25 cellular contexts compared by ENCODE assay signal in the genomic region with DNA sequence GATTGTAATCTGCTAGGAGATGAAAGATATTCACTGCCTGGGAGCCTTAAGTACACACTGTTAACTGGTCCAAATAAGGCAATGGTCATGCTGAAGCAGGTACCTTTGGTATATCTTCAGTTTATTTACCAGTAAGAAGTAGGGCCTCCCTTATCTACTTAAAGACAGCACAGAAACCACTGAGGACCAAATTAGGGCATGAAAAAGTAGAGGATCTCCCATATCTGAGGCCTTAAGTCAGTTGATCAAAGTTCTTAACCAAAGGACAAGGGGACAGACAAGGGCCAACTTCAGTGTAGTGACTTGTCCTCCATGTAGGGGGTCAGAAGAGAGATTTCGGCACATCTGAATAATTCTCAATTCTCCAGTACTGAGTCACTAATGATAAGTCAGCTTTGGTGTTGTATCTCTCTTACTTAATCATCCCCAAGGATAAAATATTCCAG. TPM values are rescaled to one million over a fixed set of nuclear protein-coding genes. Genes with fewer than 3 reads are reported as not detected.
A peak's percentile ranks its signal among the peaks of the same experiment; 100 is the strongest.
DNase-seq lines count a peak whose midpoint lies in the region; ATAC-seq and TF ChIP-seq lines count a peak whose summit lies in the region.
"Had no signal": no experiment of that assay in that cellular context is flagged by ENCODE, and none has a peak within 500 bp of the region (broad histone marks: within the 10 kb centered on the region; RNA-seq: fewer than 3 reads in every experiment).

No MANE protein-coding gene starts in this region.

- H3K27me3 ChIP-seq in ACC112 (ENCODE audit: insufficient read depth, low read length) (no peaks in the 10 kb centered on the region), fibroblast of lung (ENCODE audit: control insufficient read depth, insufficient read depth, low read length) (no peaks in the 10 kb centered on the region), prostate gland (replicated peaks; ENCODE audit: insufficient read depth) (no peaks in the 10 kb centered on the region)

- no peaks in the 10 kb centered on the region for H4K20me1 ChIP-seq in fibroblast of lung (ENCODE audit: control insufficient read depth, extremely low read depth, insufficient read depth, low read length)

- peak; percentile 82 for DNase-seq in OCI-M1 (lab: John Stamatoyannopoulos, UW)
- peak in 1 of 2 donors; percentile 28 for DNase-seq in fibroblast of lung (ENCODE audit: low read depth in 2 of 2)
- no peak for DNase-seq in prostate gland (ENCODE audit: low spot score)
- DNase-seq in effector CD8-positive, alpha-beta T cell (lab: John Stamatoyannopoulos, UW): no peak
- no peak for DNase-seq in activated T-cell treated with anti-CD3 and anti-CD28 coated beads, Interleukin-2, amount 50 U/mL, for 4 hours
- DNase-seq: activated CD8-positive, alpha-beta memory T cell treated with anti-CD3 and anti-CD28 coated beads for 24 hours; anterior cingulate cortex; H7; NCI-H2029 treated with DMSO at 0.1 percent for 48 hours; NCI-H524; PC-9; trophoblast cell had no signal

- H3K27ac ChIP-seq in ACC112 (ENCODE audit: low read depth, low read length) (peak overlapping the region; percentile 57), fibroblast of lung (ENCODE audit: insufficient read depth, low read length) (peak overlapping the region; percentile 48), prostate gland (peak overlapping the region; percentile 73 to 75)
- H3K27ac ChIP-seq: PC-9 had no signal

- no peaks in the 10 kb centered on the region for H3K79me2 ChIP-seq in ACC112 (ENCODE audit: control insufficient read depth, insufficient read depth, low read length, unreplicated experiment)
- no peaks in the 10 kb centered on the region for H3K79me2 ChIP-seq in fibroblast of lung (ENCODE audit: control insufficient read depth, insufficient read depth, low read length)

- H3K27me3 Mint-ChIP-seq in activated T-cell treated with anti-CD3 and anti-CD28 coated beads, Interleukin-2, amount 50 U/mL, for 4 hours (ENCODE audit: low read depth): no peaks in the 10 kb centered on the region
- H3K27me3 Mint-ChIP-seq: dendritic cell treated with granulocyte-macrophage colony-stimulating factor and Interleukin-4, amounts not matched to agents 40 ng/mL and 50 ng/mL, for 4 days had no signal

- no peaks in the 10 kb centered on the region for H3K9me3 Mint-ChIP-seq in activated T-cell treated with anti-CD3 and anti-CD28 coated beads, Interleukin-2, amount 50 U/mL, for 4 hours
- H3K9me3 Mint-ChIP-seq: activated T-helper 2 cell treated with anti-CD3 and anti-CD28 coated beads, Interferon-gamma antibody, Interleukin-2, Interleukin-4, amounts not matched to agents 10 μg/mL and 5 μg/mL and 100 μg/mL, durations not matched to agents 14 hours and 24 hours and 36 hours; dendritic cell treated with granulocyte-macrophage colony-stimulating factor and Interleukin-4, amounts not matched to agents 40 ng/mL and 50 ng/mL, for 4 days; nephron had no signal

- no peaks in the 10 kb centered on the region for H3K36me3 ChIP-seq in ACC112 (ENCODE audit: insufficient read depth, low read length)
- no peaks in the 10 kb centered on the region for H3K36me3 ChIP-seq in fibroblast of lung (ENCODE audit: control insufficient read depth, insufficient read depth, low read length)
- no peaks in the 10 kb centered on the region for H3K36me3 ChIP-seq in prostate gland

- no peaks in the 10 kb centered on the region for H3K36me3 Mint-ChIP-seq in activated T-cell treated with anti-CD3 and anti-CD28 coated beads, Interleukin-2, amount 50 U/mL, for 4 hours (ENCODE audit: insufficient read depth)

- H2AFZ ChIP-seq in ACC112 (ENCODE audit: low read length, unreplicated experiment) (no peak overlapping the region), fibroblast of lung (ENCODE audit: low read length) (no peak overlapping the region)
- H2AFZ ChIP-seq: PC-9 had no signal

- TF ChIP-seq CTCF in fibroblast of lung (conservative IDR thresholded peaks at IDR 0.05 in 1 of 2, IDR thresholded peaks at IDR 0.05 in 1 of 2; ENCODE audit: low read depth in 1 of 2, low read length in 2 of 2): no peak
- TF ChIP-seq CTCF in prostate gland (IDR thresholded peaks at IDR 0.05): no peak

- H3K4me3 Mint-ChIP-seq in activated T-cell treated with anti-CD3 and anti-CD28 coated beads, Interleukin-2, amount 50 U/mL, for 4 hours: no peak overlapping the region
- H3K4me3 Mint-ChIP-seq: dendritic cell treated with granulocyte-macrophage colony-stimulating factor and Interleukin-4, amounts not matched to agents 40 ng/mL and 50 ng/mL, for 4 days; nephron had no signal

- H3K4me2 ChIP-seq in fibroblast of lung (ENCODE audit: extremely low read depth, insufficient read depth, low read length): no peak overlapping the region
- H3K4me2 ChIP-seq: PC-9 had no signal

- ATAC-seq in GM21723 (IDR thresholded peaks at IDR 0.05; ENCODE audit: unreplicated experiment) (no peak), HG03280 (IDR thresholded peaks at IDR 0.05; ENCODE audit: unreplicated experiment) (no peak)
- no peak for ATAC-seq in activated T-cell treated with anti-CD3 and anti-CD28 coated beads, Interleukin-2, amount 50 U/mL, for 4 hours
- ATAC-seq: GM12878 had no signal

- H3K4me3 ChIP-seq in ACC112 (ENCODE audit: low read depth, low read length) (no peak overlapping the region), fibroblast of lung (replicated peaks in 1 of 4; ENCODE audit: control extremely low read depth in 1 of 4, insufficient read depth in 1 of 4, low read depth in 3 of 4, low read length in 4 of 4) (no peak overlapping the region), prostate gland (no peak overlapping the region)
- H3K4me3 ChIP-seq: GM12878, PC-9 had no signal

- intact Hi-C loops in prostate gland (cut with DNase I): no loop called here

- H3K4me1 Mint-ChIP-seq in activated T-cell treated with anti-CD3 and anti-CD28 coated beads, Interleukin-2, amount 50 U/mL, for 4 hours (ENCODE audit: low read depth): no peaks in the 10 kb centered on the region
- H3K4me1 Mint-ChIP-seq: nephron had no signal

- H3K9ac ChIP-seq in fibroblast of lung (ENCODE audit: insufficient read depth, low read length): no peak overlapping the region

- TF ChIP-seq POLR2A in prostate gland (IDR thresholded peaks at IDR 0.05): no peak

- H3K4me1 ChIP-seq in ACC112 (ENCODE audit: control insufficient read depth, insufficient read depth, low read length, unreplicated experiment) (peaks cover 26% of the 10 kb centered on the region), fibroblast of lung (ENCODE audit: control insufficient read depth, extremely low read depth, insufficient read depth, low read length) (peaks cover 8% of the 10 kb centered on the region), prostate gland (replicated peaks) (no peaks in the 10 kb centered on the region)

- H3K9me3 ChIP-seq in fibroblast of lung (ENCODE audit: control insufficient read depth, insufficient read depth, low read depth, low read length) (no peaks in the 10 kb centered on the region), prostate gland (no peaks in the 10 kb centered on the region)

- 88% methylated on average over 1 of the region's 1 CpG for WGBS in prostate gland

RNA-seq across cellular contexts. Expression of gene AMELX, which starts 59.1 kb away (rescaled TPM):
- not detected in 2 replicates for total RNA-seq in fibroblast of lung
- polyA plus RNA-seq in fibroblast of lung: not detected in 2 replicates
- polyA plus RNA-seq in fibroblast of lung (2012): not detected in 2 replicates
- not detected in 2 replicates for polyA minus RNA-seq in fibroblast of lung (ENCODE audit: low replicate concordance)
- not detected for total RNA-seq in prostate gland
- not detected for total RNA-seq in activated T-cell treated with anti-CD3 and anti-CD28 coated beads, Interleukin-2, amount 50 U/mL, for 4 hours
- total RNA-seq: activated T-helper 2 cell treated with anti-CD3 and anti-CD28 coated beads, Interferon-gamma antibody, Interleukin-2, Interleukin-4, amounts not matched to agents 10 μg/mL and 5 μg/mL and 100 μg/mL, durations not matched to agents 14 hours and 24 hours and 36 hours; G401; GM12878; H7; HT1080; liver; MCF 10A; PC-9; right cardiac atrium had no signal
- polyA plus RNA-seq: esophagus, GM12878, liver, right cardiac atrium had no signal
